ENCODE assay signal across 36 cellular contexts in the genomic region with DNA sequence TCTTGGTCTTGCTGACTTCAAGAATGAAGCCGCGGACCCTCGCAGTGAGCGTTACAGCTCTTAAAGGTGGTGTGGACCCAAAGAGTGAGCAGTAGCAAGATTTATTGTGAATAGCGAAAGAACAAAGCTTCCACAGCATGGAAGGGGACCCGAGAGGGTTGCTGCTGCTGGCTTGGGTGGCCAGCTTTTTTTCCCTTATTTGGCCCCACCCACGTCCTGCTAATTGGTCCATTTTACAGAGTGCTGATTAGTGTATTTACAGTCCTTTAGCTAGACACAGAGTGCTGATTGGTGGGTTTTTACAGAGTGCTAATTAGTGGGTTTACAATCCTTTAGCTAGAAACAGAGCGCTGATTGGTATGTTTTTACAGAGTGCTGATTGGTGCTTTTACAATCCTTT.
"Had no signal": no experiment of that assay in that cellular context is flagged by ENCODE, and none has a peak within 500 bp of the region (broad histone marks: within the 10 kb centered on the region; RNA-seq: fewer than 3 reads in every experiment).

No MANE protein-coding gene starts in this region.

- H3K36me3 ChIP-seq: MG63 had no signal

- DNase-seq: Karpas-422, Kasumi-1, MG63, MM.1S, MV-4-11, NCI-H1048, NCI-H1092, NCI-H1092 treated with DMSO at 0.1 percent for 48 hours, NCI-H1105, NCI-H1105 treated with DMSO at 0.1 percent for 48 hours, NCI-H1417, NCI-H1417 treated with DMSO at 0.1 percent for 48 hours, NCI-H1436, NCI-H1436 treated with DMSO at 0.1 percent for 48 hours, NCI-H146, NCI-H1694, NCI-H1694 treated with DMSO at 0.1 percent for 48 hours, NCI-H187, NCI-H187 treated with DMSO at 0.1 percent for 48 hours, NCI-H1930, NCI-H2029, NCI-H2029 treated with DMSO at 0.1 percent for 48 hours, NCI-H2081, NCI-H2081 treated with DMSO at 0.1 percent for 48 hours, NCI-H2107, NCI-H2171, NCI-H2171 treated with DMSO at 0.1 percent for 48 hours, NCI-H2227 treated with DMSO at 0.1 percent for 48 hours, NCI-H226, NCI-H345, NCI-H446, NCI-H446 treated with DMSO at 0.1 percent for 48 hours, NCI-H510A, NCI-H510A treated with DMSO at 0.1 percent for 48 hours, NCI-H524, NCI-H524 treated with DMSO at 0.1 percent for 48 hours had no signal

- H3K9me3 ChIP-seq: MG63 had no signal

- H3K4me3 ChIP-seq: MG63 had no signal

- H3K27me3 ChIP-seq: MG63 had no signal
